In the genomic region with DNA sequence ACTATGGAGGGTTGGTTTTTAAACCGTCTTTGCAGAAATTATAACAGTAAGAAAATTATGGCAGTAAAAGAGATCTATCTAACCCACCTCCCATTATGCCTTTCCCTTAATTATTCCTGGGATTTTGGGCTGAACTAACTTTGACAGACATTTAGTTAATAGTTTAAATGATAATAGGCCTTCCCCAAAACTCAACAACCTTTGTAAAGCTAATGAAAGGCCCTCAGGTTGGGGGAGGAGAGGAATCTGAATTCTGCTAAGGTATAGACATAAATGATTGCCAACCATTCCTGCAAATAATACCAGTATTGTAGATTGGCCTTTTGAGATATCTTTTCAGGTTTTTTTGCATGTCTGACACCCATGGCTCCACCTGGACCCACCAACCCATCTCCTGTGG, we compare ENCODE assay signal across 1 cellular context.
TF ChIP-seq lines count a peak whose summit lies in the region.

No MANE protein-coding gene starts in this region.

TF ChIP-seq in WTC11, 78 proteins besides CTCF, POLR2A, EP300 and RAD21 (continued from another document):
- TF ChIP-seq, protein P1, sequence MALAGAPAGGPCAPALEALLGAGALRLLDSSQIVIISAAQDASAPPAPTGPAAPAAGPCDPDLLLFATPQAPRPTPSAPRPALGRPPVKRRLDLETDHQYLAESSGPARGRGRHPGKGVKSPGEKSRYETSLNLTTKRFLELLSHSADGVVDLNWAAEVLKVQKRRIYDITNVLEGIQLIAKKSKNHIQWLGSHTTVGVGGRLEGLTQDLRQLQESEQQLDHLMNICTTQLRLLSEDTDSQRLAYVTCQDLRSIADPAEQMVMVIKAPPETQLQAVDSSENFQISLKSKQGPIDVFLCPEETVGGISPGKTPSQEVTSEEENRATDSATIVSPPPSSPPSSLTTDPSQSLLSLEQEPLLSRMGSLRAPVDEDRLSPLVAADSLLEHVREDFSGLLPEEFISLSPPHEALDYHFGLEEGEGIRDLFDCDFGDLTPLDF (CRISPR knock-in tag; IDR thresholded peaks at IDR 0.05), result no peak
- TF ChIP-seq, protein P2, sequence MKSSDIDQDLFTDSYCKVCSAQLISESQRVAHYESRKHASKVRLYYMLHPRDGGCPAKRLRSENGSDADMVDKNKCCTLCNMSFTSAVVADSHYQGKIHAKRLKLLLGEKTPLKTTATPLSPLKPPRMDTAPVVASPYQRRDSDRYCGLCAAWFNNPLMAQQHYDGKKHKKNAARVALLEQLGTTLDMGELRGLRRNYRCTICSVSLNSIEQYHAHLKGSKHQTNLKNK (CRISPR knock-in tag; IDR thresholded peaks at IDR 0.05), result no peak
- TF ChIP-seq, protein P3, sequence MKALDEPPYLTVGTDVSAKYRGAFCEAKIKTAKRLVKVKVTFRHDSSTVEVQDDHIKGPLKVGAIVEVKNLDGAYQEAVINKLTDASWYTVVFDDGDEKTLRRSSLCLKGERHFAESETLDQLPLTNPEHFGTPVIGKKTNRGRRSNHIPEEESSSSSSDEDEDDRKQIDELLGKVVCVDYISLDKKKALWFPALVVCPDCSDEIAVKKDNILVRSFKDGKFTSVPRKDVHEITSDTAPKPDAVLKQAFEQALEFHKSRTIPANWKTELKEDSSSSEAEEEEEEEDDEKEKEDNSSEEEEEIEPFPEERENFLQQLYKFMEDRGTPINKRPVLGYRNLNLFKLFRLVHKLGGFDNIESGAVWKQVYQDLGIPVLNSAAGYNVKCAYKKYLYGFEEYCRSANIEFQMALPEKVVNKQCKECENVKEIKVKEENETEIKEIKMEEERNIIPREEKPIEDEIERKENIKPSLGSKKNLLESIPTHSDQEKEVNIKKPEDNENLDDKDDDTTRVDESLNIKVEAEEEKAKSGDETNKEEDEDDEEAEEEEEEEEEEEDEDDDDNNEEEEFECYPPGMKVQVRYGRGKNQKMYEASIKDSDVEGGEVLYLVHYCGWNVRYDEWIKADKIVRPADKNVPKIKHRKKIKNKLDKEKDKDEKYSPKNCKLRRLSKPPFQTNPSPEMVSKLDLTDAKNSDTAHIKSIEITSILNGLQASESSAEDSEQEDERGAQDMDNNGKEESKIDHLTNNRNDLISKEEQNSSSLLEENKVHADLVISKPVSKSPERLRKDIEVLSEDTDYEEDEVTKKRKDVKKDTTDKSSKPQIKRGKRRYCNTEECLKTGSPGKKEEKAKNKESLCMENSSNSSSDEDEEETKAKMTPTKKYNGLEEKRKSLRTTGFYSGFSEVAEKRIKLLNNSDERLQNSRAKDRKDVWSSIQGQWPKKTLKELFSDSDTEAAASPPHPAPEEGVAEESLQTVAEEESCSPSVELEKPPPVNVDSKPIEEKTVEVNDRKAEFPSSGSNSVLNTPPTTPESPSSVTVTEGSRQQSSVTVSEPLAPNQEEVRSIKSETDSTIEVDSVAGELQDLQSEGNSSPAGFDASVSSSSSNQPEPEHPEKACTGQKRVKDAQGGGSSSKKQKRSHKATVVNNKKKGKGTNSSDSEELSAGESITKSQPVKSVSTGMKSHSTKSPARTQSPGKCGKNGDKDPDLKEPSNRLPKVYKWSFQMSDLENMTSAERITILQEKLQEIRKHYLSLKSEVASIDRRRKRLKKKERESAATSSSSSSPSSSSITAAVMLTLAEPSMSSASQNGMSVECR (CRISPR knock-in tag; IDR thresholded peaks at IDR 0.05; ENCODE audit: borderline replicate concordance), result no peak
- TF ChIP-seq, protein P4, sequence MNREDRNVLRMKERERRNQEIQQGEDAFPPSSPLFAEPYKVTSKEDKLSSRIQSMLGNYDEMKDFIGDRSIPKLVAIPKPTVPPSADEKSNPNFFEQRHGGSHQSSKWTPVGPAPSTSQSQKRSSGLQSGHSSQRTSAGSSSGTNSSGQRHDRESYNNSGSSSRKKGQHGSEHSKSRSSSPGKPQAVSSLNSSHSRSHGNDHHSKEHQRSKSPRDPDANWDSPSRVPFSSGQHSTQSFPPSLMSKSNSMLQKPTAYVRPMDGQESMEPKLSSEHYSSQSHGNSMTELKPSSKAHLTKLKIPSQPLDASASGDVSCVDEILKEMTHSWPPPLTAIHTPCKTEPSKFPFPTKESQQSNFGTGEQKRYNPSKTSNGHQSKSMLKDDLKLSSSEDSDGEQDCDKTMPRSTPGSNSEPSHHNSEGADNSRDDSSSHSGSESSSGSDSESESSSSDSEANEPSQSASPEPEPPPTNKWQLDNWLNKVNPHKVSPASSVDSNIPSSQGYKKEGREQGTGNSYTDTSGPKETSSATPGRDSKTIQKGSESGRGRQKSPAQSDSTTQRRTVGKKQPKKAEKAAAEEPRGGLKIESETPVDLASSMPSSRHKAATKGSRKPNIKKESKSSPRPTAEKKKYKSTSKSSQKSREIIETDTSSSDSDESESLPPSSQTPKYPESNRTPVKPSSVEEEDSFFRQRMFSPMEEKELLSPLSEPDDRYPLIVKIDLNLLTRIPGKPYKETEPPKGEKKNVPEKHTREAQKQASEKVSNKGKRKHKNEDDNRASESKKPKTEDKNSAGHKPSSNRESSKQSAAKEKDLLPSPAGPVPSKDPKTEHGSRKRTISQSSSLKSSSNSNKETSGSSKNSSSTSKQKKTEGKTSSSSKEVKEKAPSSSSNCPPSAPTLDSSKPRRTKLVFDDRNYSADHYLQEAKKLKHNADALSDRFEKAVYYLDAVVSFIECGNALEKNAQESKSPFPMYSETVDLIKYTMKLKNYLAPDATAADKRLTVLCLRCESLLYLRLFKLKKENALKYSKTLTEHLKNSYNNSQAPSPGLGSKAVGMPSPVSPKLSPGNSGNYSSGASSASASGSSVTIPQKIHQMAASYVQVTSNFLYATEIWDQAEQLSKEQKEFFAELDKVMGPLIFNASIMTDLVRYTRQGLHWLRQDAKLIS (CRISPR knock-in tag; IDR thresholded peaks at IDR 0.05; ENCODE audit: borderline replicate concordance), result no peak
- TF ChIP-seq, protein P5, sequence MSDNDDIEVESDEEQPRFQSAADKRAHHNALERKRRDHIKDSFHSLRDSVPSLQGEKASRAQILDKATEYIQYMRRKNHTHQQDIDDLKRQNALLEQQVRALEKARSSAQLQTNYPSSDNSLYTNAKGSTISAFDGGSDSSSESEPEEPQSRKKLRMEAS (CRISPR knock-in tag; IDR thresholded peaks at IDR 0.05), result no peak
- TF ChIP-seq FOXK1 (CRISPR knock-in tag; IDR thresholded peaks at IDR 0.05), result no peak
